18 cellular contexts compared by ENCODE assay signal in genomic region chr2:200217320-200217719, GRCh38.
A peak's percentile ranks its signal among the peaks of the same experiment; 100 is the strongest.
DNase-seq lines count a peak whose midpoint lies in the region; ATAC-seq, FAIRE-seq and TF ChIP-seq lines count a peak whose summit lies in the region.
"Had no signal": no experiment of that assay in that cellular context is flagged by ENCODE, and none has a peak within 500 bp of the region (broad histone marks: within the 10 kb centered on the region; RNA-seq: fewer than 3 reads in every experiment).

No MANE protein-coding gene starts in this region.

- ATAC-seq in left lobe of liver: peak; percentile 33
- ATAC-seq in stimulated activated naive CD8-positive, alpha-beta T cell treated with anti-CD3 and anti-CD28 coated beads, Interleukin-15, amount 100 ng/mL, for 72 hours: no peak
- ATAC-seq: GM12878, HCT116 had no signal

- peak; percentile 26 for FAIRE-seq in GM19239 (lab: Jason Lieb, UNC)
- FAIRE-seq: GM12878 had no signal

- H3K9me3 ChIP-seq in MM.1S (replicated peaks; ENCODE audit: insufficient read depth, low read length): no peaks in the 10 kb centered on the region

- H3K4me3 ChIP-seq in MM.1S (ENCODE audit: low read length): no peak overlapping the region
- H3K4me3 ChIP-seq: GM12878, GM23248 had no signal

- H3K4me1 Mint-ChIP-seq in stimulated activated naive CD8-positive, alpha-beta T cell treated with anti-CD3 and anti-CD28 coated beads, Interleukin-15, amount 100 ng/mL, for 72 hours: no peaks in the 10 kb centered on the region
- H3K4me1 Mint-ChIP-seq: CD4-positive, alpha-beta memory T cell had no signal

- H3F3A ChIP-seq in MM.1S (ENCODE audit: insufficient read depth, low read length): no peaks in the 10 kb centered on the region

- H3K4me3 Mint-ChIP-seq in stimulated activated naive CD8-positive, alpha-beta T cell treated with anti-CD3 and anti-CD28 coated beads, Interleukin-15, amount 100 ng/mL, for 72 hours: no peak overlapping the region
- H3K4me3 Mint-ChIP-seq: CD4-positive, alpha-beta memory T cell; H9 had no signal

- DNase-seq in GM19239 (ENCODE audit: insufficient read length, low spot score) (no peak), MM.1S (peak; percentile 32), left lobe of liver (ENCODE audit: low spot score) (no peak), NCI-H226 (no peak), SK-N-DZ (ENCODE audit: low spot score) (no peak)
- DNase-seq in stimulated activated naive CD8-positive, alpha-beta T cell treated with anti-CD3 and anti-CD28 coated beads, Interleukin-15, amount 100 ng/mL, for 72 hours: no peak
- no peak for DNase-seq in stimulated activated CD4-positive, alpha-beta T cell treated with anti-CD3 and anti-CD28 coated beads, Interleukin-1b, Interleukin-23, amount 100 ng/mL, for 48 hours
- DNase-seq: C1 segment of cervical spinal cord; Calu3; CD4-positive, alpha-beta memory T cell; COR-L47; DMS53; DMS79 treated with DMSO at 0.1 percent for 48 hours; GF-D8; GM23248; H9 had no signal

- H3K4me1 ChIP-seq in MM.1S (ENCODE audit: low read length): no peaks in the 10 kb centered on the region

- H3K9ac ChIP-seq in MM.1S (ENCODE audit: low read length): no peak overlapping the region
- H3K9ac ChIP-seq: GM23248 had no signal

- TF ChIP-seq CTCF in MM.1S (IDR thresholded peaks at IDR 0.05; ENCODE audit: low read length): no peak

- no peaks in the 10 kb centered on the region for H4K20me1 ChIP-seq in MM.1S (ENCODE audit: insufficient read depth, low read length)

- no peaks in the 10 kb centered on the region for H3K9me2 ChIP-seq in MM.1S (replicated peaks; ENCODE audit: insufficient read depth, low read length)

- H3K36me3 ChIP-seq in MM.1S (replicated peaks; ENCODE audit: insufficient read depth, low read length): no peaks in the 10 kb centered on the region

- no peak overlapping the region for H3K27ac Mint-ChIP-seq in stimulated activated naive CD8-positive, alpha-beta T cell treated with anti-CD3 and anti-CD28 coated beads, Interleukin-15, amount 100 ng/mL, for 72 hours
- H3K27ac Mint-ChIP-seq: CD4-positive, alpha-beta memory T cell; H9 had no signal

- peaks cover 16% of the 10 kb centered on the region for H3K27me3 Mint-ChIP-seq in stimulated activated naive CD8-positive, alpha-beta T cell treated with anti-CD3 and anti-CD28 coated beads, Interleukin-15, amount 100 ng/mL, for 72 hours

- no peaks in the 10 kb centered on the region for H3K27me3 ChIP-seq in MM.1S (replicated peaks; ENCODE audit: insufficient read depth, low read length)

- no peaks in the 10 kb centered on the region for H3K79me2 ChIP-seq in MM.1S (ENCODE audit: low read length)

- H2AFZ ChIP-seq in MM.1S (ENCODE audit: low read length): no peak overlapping the region
- H2AFZ ChIP-seq: GM23248 had no signal

- H3K4me2 ChIP-seq in MM.1S (ENCODE audit: low read depth, low read length): no peak overlapping the region

- no peaks in the 10 kb centered on the region for H3K9me3 Mint-ChIP-seq in stimulated activated naive CD8-positive, alpha-beta T cell treated with anti-CD3 and anti-CD28 coated beads, Interleukin-15, amount 100 ng/mL, for 72 hours
- H3K9me3 Mint-ChIP-seq: CD4-positive, alpha-beta memory T cell; H9 had no signal

- no peak overlapping the region for H3K27ac ChIP-seq in MM.1S (ENCODE audit: low read length)
- H3K27ac ChIP-seq: GM23248 had no signal
